In the genomic region with DNA sequence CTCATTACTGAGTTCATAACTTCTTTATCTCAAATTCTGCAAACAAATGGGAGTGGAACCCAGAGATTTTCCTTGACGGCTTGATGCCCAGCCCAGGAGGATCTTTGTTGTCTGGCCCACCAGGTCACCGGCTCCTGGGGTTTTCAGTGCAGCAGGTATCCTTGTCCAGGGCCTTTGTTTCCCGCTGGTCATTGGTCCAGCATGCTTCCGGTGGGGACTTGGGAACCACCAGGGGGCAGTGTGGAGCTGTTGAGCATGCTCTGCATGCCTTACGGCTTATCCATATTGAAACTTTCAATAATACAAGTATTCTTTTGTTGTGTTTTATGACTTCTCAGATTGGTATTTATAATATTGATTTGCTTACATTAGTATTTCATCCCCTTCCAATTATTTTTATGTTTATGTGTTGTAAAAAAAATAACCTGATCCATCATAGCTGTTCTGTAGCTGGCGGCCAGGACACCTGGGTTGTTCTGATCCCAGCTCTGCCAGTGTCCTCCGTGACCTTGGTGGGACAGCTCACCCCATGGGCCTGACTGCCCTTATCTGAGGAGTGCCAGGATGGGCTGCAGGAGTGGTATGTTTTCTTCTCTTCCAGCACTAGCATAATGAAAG, we compare ENCODE assay signal across 8 cellular contexts.
A peak's percentile ranks its signal among the peaks of the same experiment; 100 is the strongest.
DNase-seq lines count a peak whose midpoint lies in the region; ATAC-seq and TF ChIP-seq lines count a peak whose summit lies in the region.

No MANE protein-coding gene starts in this region.

- no peaks in the 10 kb centered on the region for H3K27me3 ChIP-seq in left lung

- H3K27ac ChIP-seq in left lung = no peak overlapping the region

- peak; percentile 73 for ATAC-seq in GM18868 (IDR thresholded peaks at IDR 0.05; ENCODE audit: unreplicated experiment)
- ATAC-seq in left lung = peak; percentile 64
- ATAC-seq in GM18517 (IDR thresholded peaks at IDR 0.05; ENCODE audit: unreplicated experiment) = no peak

- TF ChIP-seq CTCF in AG09309 (IDR thresholded peaks at IDR 0.05; ENCODE audit: control insufficient read depth, insufficient read depth, low read depth, low read length, missing control alignments) (peak; percentile 86), left lung (IDR thresholded peaks at IDR 0.05) (peak; percentile 82 to 90)

- DNase-seq in AG09309 (ENCODE audit: low read depth) (no peak), HuH-7 (ENCODE audit: low spot score) (peak; percentile 68), left lung (peak; percentile 72 to 91)
- peak; percentile 40 to 57 (median 48) for DNase-seq in activated CD4-positive, CD25-positive, alpha-beta regulatory T cell (lab: John Stamatoyannopoulos, UW)
- peak; percentile 46 for DNase-seq in central memory CD4-positive, alpha-beta T cell
- DNase-seq in stimulated activated CD8-positive, alpha-beta memory T cell treated with anti-CD3 and anti-CD28 coated beads, Interleukin-12 subunit alpha, Interleukin-12 subunit beta, amount 100 ng/mL, for 24 hours (ENCODE audit: extremely low read depth) = peak; percentile 51

- peaks cover 9 to 34% of the 10 kb centered on the region in 2 donors for H3K4me1 ChIP-seq in left lung

- no peaks in the 10 kb centered on the region for H3K36me3 ChIP-seq in left lung

- intact Hi-C loops in left lung (cut with DNase I) = no loop called here

- H3K4me3 ChIP-seq in AG09309 (ENCODE audit: control insufficient read depth, low read depth, low read length) (no peak overlapping the region), left lung (no peak overlapping the region)

- H3K9me3 ChIP-seq in left lung = no peaks in the 10 kb centered on the region
